ENCODE assay signal across 1 cellular context in genomic region chr10:12195603-12196506, GRCh38.
A peak's percentile ranks its signal among the peaks of the same experiment; 100 is the strongest.
TF ChIP-seq lines count a peak whose summit lies in the region.

Gene CDC123, plus strand, starts transcription at chr10:12196188. Its CDS starts 58 bp downstream, at chr10:12196246.
Gene NUDT5, minus strand, starts transcription at chr10:12195891. Its CDS starts 9,600 bp downstream, at chr10:12186291.

TF ChIP-seq in K562, 482 proteins besides CTCF, POLR2A, EP300 and RAD21 (continued from another document and continues in another):
- TF ChIP-seq RBM17 (IDR thresholded peaks at IDR 0.05; ENCODE audit: borderline replicate concordance, low read depth, low read length) (no peak), ZSCAN29 (IDR thresholded peaks at IDR 0.05) (no peak), HMG20B (CRISPR knock-in tag; IDR thresholded peaks at IDR 0.05) (no peak), ZC3H4 (CRISPR knock-in tag; IDR thresholded peaks at IDR 0.05; ENCODE audit: borderline replicate concordance) (no peak), PHF8 (IDR thresholded peaks at IDR 0.05; ENCODE audit: borderline replicate concordance, low read length) (peak; percentile 84; the same call in 1 of the 2 replicates), ELF4 (CRISPR knock-in tag; IDR thresholded peaks at IDR 0.05) (no peak), RFX5 (IDR thresholded peaks at IDR 0.05; ENCODE audit: low read depth, low read length) (no peak), ZSCAN32 (CRISPR knock-in tag; IDR thresholded peaks at IDR 0.05) (no peak), USF1 (CRISPR knock-in tag; IDR thresholded peaks at IDR 0.05) (no peak), TAF9B (IDR thresholded peaks at IDR 0.05; ENCODE audit: partially characterized antibody) (peak; percentile 88), L3MBTL2 (IDR thresholded peaks at IDR 0.05) (peak; percentile 92), KDM4B (IDR thresholded peaks at IDR 0.05; ENCODE audit: borderline replicate concordance in 2 of 2, low read depth in 1 of 2) (0 out of 4 replicates have a peak, but pooled peaks of 1 of the 2 experiments have one; percentile 58), ZC3H11A (IDR thresholded peaks at IDR 0.05; ENCODE audit: low read depth, low read length) (0 out of 2 replicates have a peak, but pooled peaks have one; percentile 68), SMARCE1 (IDR thresholded peaks at IDR 0.05) (no peak), FIP1L1 (IDR thresholded peaks at IDR 0.05; ENCODE audit: low read depth, low read length, poor library complexity, severe bottlenecking) (no peak), SMARCC2 (IDR thresholded peaks at IDR 0.05; ENCODE audit: low read depth) (no peak), CHD2 (IDR thresholded peaks at IDR 0.05; ENCODE audit: low read depth, low read length) (peak; percentile 94), RBM15 (IDR thresholded peaks at IDR 0.05; ENCODE audit: insufficient read depth, low read length) (no peak), ZNF766 (CRISPR knock-in tag; conservative IDR thresholded peaks at IDR 0.05) (peak; percentile 67; the same call in 1 of the 2 replicates), TEAD4 (IDR thresholded peaks at IDR 0.05; ENCODE audit: low read length) (peak; percentile 59; the same call in 1 of the 2 replicates), TEAD4 (CRISPR knock-in tag; IDR thresholded peaks at IDR 0.05; ENCODE audit: borderline replicate concordance) (no peak), ZNF668 (CRISPR knock-in tag; IDR thresholded peaks at IDR 0.05) (no peak), NELFE (IDR thresholded peaks at IDR 0.05; ENCODE audit: insufficient read depth, insufficient read length) (no peak), CBFA2T3 (IDR thresholded peaks at IDR 0.05) (no peak; the same call in 1 of the 2 replicates), CC2D1A (IDR thresholded peaks at IDR 0.05) (peak; percentile 24; the same call in 1 of the 2 replicates), MTA3 (IDR thresholded peaks at IDR 0.05; ENCODE audit: borderline replicate concordance) (peak; percentile 93), KDM2B (CRISPR knock-in tag; IDR thresholded peaks at IDR 0.05) (no peak), E2F3 (CRISPR knock-in tag; IDR thresholded peaks at IDR 0.05) (no peak), SIN3A (IDR thresholded peaks at IDR 0.05; ENCODE audit: borderline replicate concordance in 2 of 2, control insufficient read depth in 1 of 2, low read depth in 2 of 2, low read length in 2 of 2) (peak; percentile 48 to 84; a peak in 1 of 4 replicates), ASH1L (IDR thresholded peaks at IDR 0.05; ENCODE audit: borderline replicate concordance, low read depth, partially characterized antibody) (peak; percentile 76), JUND (IDR thresholded peaks at IDR 0.05; ENCODE audit: borderline replicate concordance, low read depth, low read length) (no peak), JUND (tag; IDR thresholded peaks at IDR 0.05; ENCODE audit: borderline replicate concordance, low read depth, low read length) (peak; percentile 36; the same call in 1 of the 3 replicates), ZNF639 (CRISPR knock-in tag; conservative IDR thresholded peaks at IDR 0.05 in 1 of 2, IDR thresholded peaks at IDR 0.05 in 1 of 2) (peak in 1 of 2 experiments; percentile 76; a peak in 2 of 4 replicates), ZNF586 (CRISPR knock-in tag; conservative IDR thresholded peaks at IDR 0.05) (no peak), EZH2 (IDR thresholded peaks at IDR 0.05; ENCODE audit: borderline replicate concordance, low read depth, low read length) (no peak), PATZ1 (CRISPR knock-in tag; IDR thresholded peaks at IDR 0.05; ENCODE audit: borderline replicate concordance) (no peak), CEBPB (tag; IDR thresholded peaks at IDR 0.05) (no peak), LCOR (CRISPR knock-in tag; IDR thresholded peaks at IDR 0.05) (peak; percentile 77), ZNF23 (CRISPR knock-in tag; IDR thresholded peaks at IDR 0.05) (no peak), NFIC (IDR thresholded peaks at IDR 0.05) (peak; percentile 87), E2F1 (CRISPR knock-in tag; IDR thresholded peaks at IDR 0.05) (no peak), ZNF511 (CRISPR knock-in tag; IDR thresholded peaks at IDR 0.05) (0 out of 2 replicates have a peak, but pooled peaks have one; percentile 52)
- TF ChIP-seq, protein P1, sequence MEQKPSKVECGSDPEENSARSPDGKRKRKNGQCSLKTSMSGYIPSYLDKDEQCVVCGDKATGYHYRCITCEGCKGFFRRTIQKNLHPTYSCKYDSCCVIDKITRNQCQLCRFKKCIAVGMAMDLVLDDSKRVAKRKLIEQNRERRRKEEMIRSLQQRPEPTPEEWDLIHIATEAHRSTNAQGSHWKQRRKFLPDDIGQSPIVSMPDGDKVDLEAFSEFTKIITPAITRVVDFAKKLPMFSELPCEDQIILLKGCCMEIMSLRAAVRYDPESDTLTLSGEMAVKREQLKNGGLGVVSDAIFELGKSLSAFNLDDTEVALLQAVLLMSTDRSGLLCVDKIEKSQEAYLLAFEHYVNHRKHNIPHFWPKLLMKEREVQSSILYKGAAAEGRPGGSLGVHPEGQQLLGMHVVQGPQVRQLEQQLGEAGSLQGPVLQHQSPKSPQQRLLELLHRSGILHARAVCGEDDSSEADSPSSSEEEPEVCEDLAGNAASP (IDR thresholded peaks at IDR 0.05), result no peak
- TF ChIP-seq, protein P2, sequence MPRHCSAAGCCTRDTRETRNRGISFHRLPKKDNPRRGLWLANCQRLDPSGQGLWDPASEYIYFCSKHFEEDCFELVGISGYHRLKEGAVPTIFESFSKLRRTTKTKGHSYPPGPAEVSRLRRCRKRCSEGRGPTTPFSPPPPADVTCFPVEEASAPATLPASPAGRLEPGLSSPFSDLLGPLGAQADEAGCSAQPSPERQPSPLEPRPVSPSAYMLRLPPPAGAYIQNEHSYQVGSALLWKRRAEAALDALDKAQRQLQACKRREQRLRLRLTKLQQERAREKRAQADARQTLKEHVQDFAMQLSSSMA (CRISPR knock-in tag; IDR thresholded peaks at IDR 0.05), result 0 out of 2 replicates have a peak, but pooled peaks have one; percentile 49
- TF ChIP-seq, protein P3, sequence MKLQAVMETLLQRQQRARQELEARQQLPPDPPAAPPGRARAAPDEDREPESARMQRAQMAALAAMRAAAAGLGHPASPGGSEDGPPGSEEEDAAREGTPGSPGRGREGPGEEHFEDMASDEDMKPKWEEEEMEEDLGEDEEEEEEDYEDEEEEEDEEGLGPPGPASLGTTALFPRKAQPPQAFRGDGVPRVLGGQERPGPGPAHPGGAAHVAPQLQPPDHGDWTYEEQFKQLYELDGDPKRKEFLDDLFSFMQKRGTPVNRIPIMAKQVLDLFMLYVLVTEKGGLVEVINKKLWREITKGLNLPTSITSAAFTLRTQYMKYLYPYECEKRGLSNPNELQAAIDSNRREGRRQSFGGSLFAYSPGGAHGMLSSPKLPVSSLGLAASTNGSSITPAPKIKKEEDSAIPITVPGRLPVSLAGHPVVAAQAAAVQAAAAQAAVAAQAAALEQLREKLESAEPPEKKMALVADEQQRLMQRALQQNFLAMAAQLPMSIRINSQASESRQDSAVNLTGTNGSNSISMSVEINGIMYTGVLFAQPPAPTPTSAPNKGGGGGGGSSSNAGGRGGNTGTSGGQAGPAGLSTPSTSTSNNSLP (IDR thresholded peaks at IDR 0.05; ENCODE audit: borderline replicate concordance, low read depth, low read length), result no peak
- TF ChIP-seq, protein P4, sequence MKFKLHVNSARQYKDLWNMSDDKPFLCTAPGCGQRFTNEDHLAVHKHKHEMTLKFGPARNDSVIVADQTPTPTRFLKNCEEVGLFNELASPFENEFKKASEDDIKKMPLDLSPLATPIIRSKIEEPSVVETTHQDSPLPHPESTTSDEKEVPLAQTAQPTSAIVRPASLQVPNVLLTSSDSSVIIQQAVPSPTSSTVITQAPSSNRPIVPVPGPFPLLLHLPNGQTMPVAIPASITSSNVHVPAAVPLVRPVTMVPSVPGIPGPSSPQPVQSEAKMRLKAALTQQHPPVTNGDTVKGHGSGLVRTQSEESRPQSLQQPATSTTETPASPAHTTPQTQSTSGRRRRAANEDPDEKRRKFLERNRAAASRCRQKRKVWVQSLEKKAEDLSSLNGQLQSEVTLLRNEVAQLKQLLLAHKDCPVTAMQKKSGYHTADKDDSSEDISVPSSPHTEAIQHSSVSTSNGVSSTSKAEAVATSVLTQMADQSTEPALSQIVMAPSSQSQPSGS (CRISPR knock-in tag; IDR thresholded peaks at IDR 0.05), result no peak
- TF ChIP-seq, protein P5, sequence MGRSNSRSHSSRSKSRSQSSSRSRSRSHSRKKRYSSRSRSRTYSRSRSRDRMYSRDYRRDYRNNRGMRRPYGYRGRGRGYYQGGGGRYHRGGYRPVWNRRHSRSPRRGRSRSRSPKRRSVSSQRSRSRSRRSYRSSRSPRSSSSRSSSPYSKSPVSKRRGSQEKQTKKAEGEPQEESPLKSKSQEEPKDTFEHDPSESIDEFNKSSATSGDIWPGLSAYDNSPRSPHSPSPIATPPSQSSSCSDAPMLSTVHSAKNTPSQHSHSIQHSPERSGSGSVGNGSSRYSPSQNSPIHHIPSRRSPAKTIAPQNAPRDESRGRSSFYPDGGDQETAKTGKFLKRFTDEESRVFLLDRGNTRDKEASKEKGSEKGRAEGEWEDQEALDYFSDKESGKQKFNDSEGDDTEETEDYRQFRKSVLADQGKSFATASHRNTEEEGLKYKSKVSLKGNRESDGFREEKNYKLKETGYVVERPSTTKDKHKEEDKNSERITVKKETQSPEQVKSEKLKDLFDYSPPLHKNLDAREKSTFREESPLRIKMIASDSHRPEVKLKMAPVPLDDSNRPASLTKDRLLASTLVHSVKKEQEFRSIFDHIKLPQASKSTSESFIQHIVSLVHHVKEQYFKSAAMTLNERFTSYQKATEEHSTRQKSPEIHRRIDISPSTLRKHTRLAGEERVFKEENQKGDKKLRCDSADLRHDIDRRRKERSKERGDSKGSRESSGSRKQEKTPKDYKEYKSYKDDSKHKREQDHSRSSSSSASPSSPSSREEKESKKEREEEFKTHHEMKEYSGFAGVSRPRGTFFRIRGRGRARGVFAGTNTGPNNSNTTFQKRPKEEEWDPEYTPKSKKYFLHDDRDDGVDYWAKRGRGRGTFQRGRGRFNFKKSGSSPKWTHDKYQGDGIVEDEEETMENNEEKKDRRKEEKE (IDR thresholded peaks at IDR 0.05; ENCODE audit: borderline replicate concordance in 1 of 2, control insufficient read depth in 1 of 2, low read depth in 2 of 2, low read length in 1 of 2), result peak in 1 of 2 experiments; percentile 85; a peak in 1 of 4 replicates
- TF ChIP-seq, protein P6, sequence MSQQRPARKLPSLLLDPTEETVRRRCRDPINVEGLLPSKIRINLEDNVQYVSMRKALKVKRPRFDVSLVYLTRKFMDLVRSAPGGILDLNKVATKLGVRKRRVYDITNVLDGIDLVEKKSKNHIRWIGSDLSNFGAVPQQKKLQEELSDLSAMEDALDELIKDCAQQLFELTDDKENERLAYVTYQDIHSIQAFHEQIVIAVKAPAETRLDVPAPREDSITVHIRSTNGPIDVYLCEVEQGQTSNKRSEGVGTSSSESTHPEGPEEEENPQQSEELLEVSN (IDR thresholded peaks at IDR 0.05; ENCODE audit: borderline replicate concordance in 1 of 2, extremely low read depth in 1 of 2, insufficient read depth in 1 of 2, insufficient read length in 1 of 2, low read depth in 1 of 2, low read length in 1 of 2, poor library complexity in 1 of 2, severe bottlenecking in 1 of 2), result peak; percentile 88 to 93
- TF ChIP-seq, protein P7, sequence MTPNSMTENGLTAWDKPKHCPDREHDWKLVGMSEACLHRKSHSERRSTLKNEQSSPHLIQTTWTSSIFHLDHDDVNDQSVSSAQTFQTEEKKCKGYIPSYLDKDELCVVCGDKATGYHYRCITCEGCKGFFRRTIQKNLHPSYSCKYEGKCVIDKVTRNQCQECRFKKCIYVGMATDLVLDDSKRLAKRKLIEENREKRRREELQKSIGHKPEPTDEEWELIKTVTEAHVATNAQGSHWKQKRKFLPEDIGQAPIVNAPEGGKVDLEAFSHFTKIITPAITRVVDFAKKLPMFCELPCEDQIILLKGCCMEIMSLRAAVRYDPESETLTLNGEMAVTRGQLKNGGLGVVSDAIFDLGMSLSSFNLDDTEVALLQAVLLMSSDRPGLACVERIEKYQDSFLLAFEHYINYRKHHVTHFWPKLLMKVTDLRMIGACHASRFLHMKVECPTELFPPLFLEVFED (CRISPR knock-in tag; conservative IDR thresholded peaks at IDR 0.05), result 0 out of 2 replicates have a peak, but pooled peaks have one; percentile 44
